In genomic region chr1:39990428-39990827, GRCh38 we compare ENCODE assay signal across 14 cellular contexts. TPM values are rescaled to one million over a fixed set of nuclear protein-coding genes. Genes with fewer than 3 reads are reported as not detected.
"Had no signal": no experiment of that assay in that cellular context is flagged by ENCODE, and none has a peak within 500 bp of the region (broad histone marks: within the 10 kb centered on the region; RNA-seq: fewer than 3 reads in every experiment).

No MANE protein-coding gene starts in this region.

- H3K4me3 ChIP-seq: cardiac muscle cell, gastroesophageal sphincter, left ventricle myocardium inferior, tibial artery had no signal

- H3K4me1 ChIP-seq: gastroesophageal sphincter, left ventricle myocardium inferior, tibial artery had no signal

- ATAC-seq: activated T-cell treated with anti-CD3 and anti-CD28 coated beads, Interleukin-2, amount 50 U/mL, for 72 hours; gastroesophageal sphincter had no signal

- H3K27ac ChIP-seq: cardiac muscle cell, gastroesophageal sphincter, left ventricle myocardium inferior, tibial artery, VCaP had no signal

- H3K9me3 ChIP-seq: gastroesophageal sphincter, left ventricle myocardium inferior, tibial artery had no signal

- H3K27me3 ChIP-seq: cardiac muscle cell, gastroesophageal sphincter had no signal

- DNase-seq: activated CD4-positive, alpha-beta memory T cell treated with anti-CD3 and anti-CD28 coated beads for 36 hours; activated naive CD4-positive, alpha-beta T cell; activated T-cell treated with anti-CD3 and anti-CD28 coated beads, Interleukin-2, amount 50 U/mL, for 72 hours; aorta; kidney; left ventricle myocardium inferior; mesenchymal stem cell; nephron progenitor cell; stimulated activated CD4-positive, alpha-beta T cell treated with anti-CD3 and anti-CD28 coated beads, Interleukin-4, amount 100 ng/mL, for 1 hour; SW 1271; tibial artery had no signal

RNA-seq across cellular contexts. Expression of gene MFSD2A, which starts 35.5 kb away (rescaled TPM):
- total RNA-seq: cardiac muscle cell had no signal
